1 cellular context compared by ENCODE assay signal in genomic region chr2:96679843-96680242, GRCh38.
TF ChIP-seq lines count a peak whose summit lies in the region.

No MANE protein-coding gene starts in this region.

TF ChIP-seq in neural cell, 6 proteins besides CTCF, POLR2A, EP300 and RAD21 (continued from another document):
- TF ChIP-seq REST (IDR thresholded peaks at IDR 0.05; ENCODE audit: borderline replicate concordance): no peak
- TF ChIP-seq EZH2 (IDR thresholded peaks at IDR 0.05; ENCODE audit: borderline replicate concordance, insufficient read depth, low read length, poor library complexity, severe bottlenecking): no peak
